In the genomic region with DNA sequence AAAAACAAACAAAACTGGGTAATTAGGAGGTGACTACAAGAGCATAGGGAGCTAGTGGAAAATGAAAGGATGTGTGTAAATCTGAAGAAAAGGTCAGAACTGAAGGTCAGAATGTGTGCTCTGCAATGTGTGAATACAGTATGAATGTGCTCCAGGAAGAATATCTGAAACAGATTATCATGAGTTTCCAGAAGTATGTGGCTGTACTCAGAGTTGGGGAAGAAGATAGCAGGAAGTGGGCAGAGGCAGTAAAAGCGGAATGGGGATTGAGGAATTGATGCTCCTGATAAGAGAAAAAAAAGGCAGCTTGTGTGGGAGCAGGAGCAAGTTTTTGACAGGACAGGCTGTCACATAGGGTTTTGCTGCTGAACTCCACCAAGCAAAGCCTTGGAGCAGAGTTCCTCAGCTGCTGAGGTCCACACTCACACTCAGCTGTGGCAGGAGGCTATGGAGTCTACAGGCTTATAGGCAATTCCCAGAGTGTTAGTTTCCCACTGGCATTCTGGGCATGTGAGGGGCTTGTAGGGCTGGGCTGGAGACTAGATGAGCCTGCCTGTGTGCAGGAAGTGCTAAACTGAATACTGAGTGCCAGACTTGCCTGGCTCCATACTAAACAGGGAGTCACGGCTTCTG, we compare ENCODE assay signal across 10 cellular contexts. TPM values are rescaled to one million over a fixed set of nuclear protein-coding genes. Genes with fewer than 3 reads are reported as not detected.
DNase-seq lines count a peak whose midpoint lies in the region; ATAC-seq and TF ChIP-seq lines count a peak whose summit lies in the region.
"Had no signal": no experiment of that assay in that cellular context is flagged by ENCODE, and none has a peak within 500 bp of the region (broad histone marks: within the 10 kb centered on the region; RNA-seq: fewer than 3 reads in every experiment).

No MANE protein-coding gene starts in this region.

- peaks cover 0 to 15% (median 11%) of the 10 kb centered on the region in 4 donors for H3K4me1 Mint-ChIP-seq in CD4-positive, CD25-positive, alpha-beta regulatory T cell
- H3K4me1 Mint-ChIP-seq in activated naive CD8-positive, alpha-beta T cell (ENCODE audit: low read depth) = peaks cover 4% of the 10 kb centered on the region

- intact Hi-C loops in HCT116 (cut with micrococcal nuclease) = no loop called here
- intact Hi-C loops in mucosa of descending colon (cut with DNase I, micrococcal nuclease) = no loop called here

- no peak overlapping the region for H2AFZ ChIP-seq in HCT116 (ENCODE audit: low read depth, low read length, poor library complexity, severe bottlenecking)

- no peak overlapping the region for H3K27ac ChIP-seq in CD4-positive, CD25-positive, alpha-beta regulatory T cell (ENCODE audit: insufficient read depth, low read length, poor library complexity, severe bottlenecking)
- no peak overlapping the region for H3K27ac ChIP-seq in HCT116 (ENCODE audit: low read depth, low read length)

- no peaks in the 10 kb centered on the region for H3K27me3 ChIP-seq in CD4-positive, CD25-positive, alpha-beta regulatory T cell (ENCODE audit: control insufficient read depth, insufficient read depth, low read length)
- no peaks in the 10 kb centered on the region for H3K27me3 ChIP-seq in HCT116 (ENCODE audit: insufficient read depth, low read length)
- H3K27me3 ChIP-seq in HAP-1 (ENCODE audit: low read depth) = no peaks in the 10 kb centered on the region

- no peak overlapping the region for H3K4me3 ChIP-seq in CD4-positive, CD25-positive, alpha-beta regulatory T cell (ENCODE audit: low read depth, low read length)
- H3K4me3 ChIP-seq in HCT116 (replicated peaks in 1 of 2; ENCODE audit: low read depth in 1 of 2, low read length in 2 of 2) (no peak overlapping the region), mucosa of descending colon (no peak overlapping the region), HAP-1 (no peak overlapping the region)

- peaks cover 27% of the 10 kb centered on the region for H3K36me3 ChIP-seq in CD4-positive, CD25-positive, alpha-beta regulatory T cell (ENCODE audit: control insufficient read depth, insufficient read depth, low read length)
- H3K36me3 ChIP-seq in HCT116 (ENCODE audit: control insufficient read depth in 1 of 2, insufficient read depth in 2 of 2, low read length in 2 of 2) = peaks cover 26 to 31% of the 10 kb centered on the region in 2 experiments
- no peaks in the 10 kb centered on the region for H3K36me3 ChIP-seq in mucosa of descending colon (ENCODE audit: low read depth)
- peaks cover 38% of the 10 kb centered on the region for H3K36me3 ChIP-seq in HAP-1 (replicated peaks)

- TF ChIP-seq CTCF in HCT116 (IDR thresholded peaks at IDR 0.05 in 2 of 3, conservative IDR thresholded peaks at IDR 0.05 in 1 of 3; ENCODE audit: borderline replicate concordance in 1 of 3, insufficient read depth in 1 of 3, low read depth in 2 of 3, low read length in 2 of 3) (no peak), mucosa of descending colon (IDR thresholded peaks at IDR 0.05) (no peak)

- no peaks in the 10 kb centered on the region for H3K9me2 ChIP-seq in HCT116 (ENCODE audit: insufficient read depth)

- no TSS peak for BruUV-seq in HCT116 (replicated peaks; lab: Mats Ljungman, UMichigan)

- peaks cover 0 to 1% (median 0%) of the 10 kb centered on the region in 7 donors for H3K9me3 Mint-ChIP-seq in CD4-positive, CD25-positive, alpha-beta regulatory T cell
- no peaks in the 10 kb centered on the region for H3K9me3 Mint-ChIP-seq in activated naive CD8-positive, alpha-beta T cell (ENCODE audit: low read depth)

- no peaks in the 10 kb centered on the region for H3K9me3 ChIP-seq in CD4-positive, CD25-positive, alpha-beta regulatory T cell (ENCODE audit: control insufficient read depth in 2 of 2, low read length in 2 of 2)
- H3K9me3 ChIP-seq in HCT116 (ENCODE audit: control insufficient read depth in 1 of 2, insufficient read depth in 1 of 2, low read depth in 1 of 2, low read length in 2 of 2) = no peaks in the 10 kb centered on the region
- H3K9me3 ChIP-seq in mucosa of descending colon = no peaks in the 10 kb centered on the region
- H3K9me3 ChIP-seq in HAP-1 = no peaks in the 10 kb centered on the region

- H3K4me2 ChIP-seq in HCT116 (ENCODE audit: low read length) = no peak overlapping the region

- no peaks in the 10 kb centered on the region for H4K20me1 ChIP-seq in HCT116 (ENCODE audit: insufficient read depth)

- TF ChIP-seq RAD21 in HCT116 (IDR thresholded peaks at IDR 0.05; ENCODE audit: low read depth) = no peak

- no peak for DNase-seq in CD4-positive, CD25-positive, alpha-beta regulatory T cell
- DNase-seq in HCT116 (ENCODE audit: low read depth, low spot score) (no peak), mucosa of descending colon (no peak), HAP-1 (ENCODE audit: low spot score in 2 of 2) (no peak)
- DNase-seq in effector CD4-positive, alpha-beta T cell = no peak
- DNase-seq: dermis blood vessel endothelial cell, NCI-H1436 had no signal

- CTCF ChIA-PET in HCT116 (lab: Charles Lee) = no interaction called here

- peaks cover 11% of the 10 kb centered on the region; the same call in 1 of the 2 replicates for H3K79me2 ChIP-seq in HCT116 (ENCODE audit: insufficient read depth, low read length)

- no peaks in the 10 kb centered on the region for H3K4me1 ChIP-seq in CD4-positive, CD25-positive, alpha-beta regulatory T cell (ENCODE audit: control insufficient read depth, insufficient read depth, low read length, poor library complexity, severe bottlenecking)
- H3K4me1 ChIP-seq in HCT116 (ENCODE audit: control insufficient read depth in 1 of 2, insufficient read depth in 2 of 2, low read length in 2 of 2) (no peaks in the 10 kb centered on the region), mucosa of descending colon (ENCODE audit: low read depth) (no peaks in the 10 kb centered on the region), HAP-1 (no peaks in the 10 kb centered on the region)

- H3K27me3 Mint-ChIP-seq in CD4-positive, CD25-positive, alpha-beta regulatory T cell = peaks cover 4% of the 10 kb centered on the region
- H3K27me3 Mint-ChIP-seq in activated naive CD8-positive, alpha-beta T cell = no peaks in the 10 kb centered on the region

- no peak overlapping the region for H3K9ac ChIP-seq in HCT116 (ENCODE audit: low read length)

- POLR2A ChIA-PET in HCT116 (lab: Charles Lee) = no interaction called here

- ATAC-seq in CD4-positive, CD25-positive, alpha-beta regulatory T cell (ENCODE audit: low read depth in 2 of 2) = no peak
- ATAC-seq in HCT116 (no peak), mucosa of descending colon (peak; percentile 25), HG02938 (IDR thresholded peaks at IDR 0.05; ENCODE audit: unreplicated experiment) (no peak), GM18861 (IDR thresholded peaks at IDR 0.05; ENCODE audit: unreplicated experiment) (no peak)

- no peak for TF ChIP-seq POLR2A in HCT116 (IDR thresholded peaks at IDR 0.05; ENCODE audit: borderline replicate concordance, extremely low read depth, insufficient read depth, insufficient read length)

- in situ Hi-C loops in HAP-1 (cut with MboI; ENCODE audit: low sequenced_read_pairs) = loop anchor here (25.0 kb wide), 1 partner anchor 287 kb away; a partner anchor contains a TSS

- peak overlapping the region; percentile 40 to 67 (median 66) for H3K27ac Mint-ChIP-seq in CD4-positive, CD25-positive, alpha-beta regulatory T cell
- peak overlapping the region; percentile 58 for H3K27ac Mint-ChIP-seq in activated naive CD8-positive, alpha-beta T cell

- no peak overlapping the region for H3K4me3 Mint-ChIP-seq in CD4-positive, CD25-positive, alpha-beta regulatory T cell
- no peak overlapping the region for H3K4me3 Mint-ChIP-seq in activated naive CD8-positive, alpha-beta T cell

- peaks cover 16% of the 10 kb centered on the region for H3K36me3 Mint-ChIP-seq in CD4-positive, CD25-positive, alpha-beta regulatory T cell
- H3K36me3 Mint-ChIP-seq in activated naive CD8-positive, alpha-beta T cell = no peaks in the 10 kb centered on the region

- RAD21 ChIA-PET in HCT116 (lab: Charles Lee; ENCODE audit: low non-redundant PET in 1 of 2, low total read pairs in 2 of 2, uncharacterized antibody in 2 of 2, unreplicated experiment in 2 of 2) = interaction anchor here in 1 of 2 experiments (0.5 kb wide), 1 partner anchor 16 kb away, joined by 6 read pairs; no protein-coding TSS in a partner anchor

TF ChIP-seq in HCT116, 20 proteins besides CTCF, POLR2A, EP300 and RAD21:
- 0 out of 2 replicates have a peak, but pooled peaks have one; percentile 21 for TF ChIP-seq POLR2AphosphoS5 (IDR thresholded peaks at IDR 0.05; ENCODE audit: low read depth, low read length)
- TF ChIP-seq EZH2phosphoT487 (IDR thresholded peaks at IDR 0.05; ENCODE audit: borderline replicate concordance) = no peak
- 0 out of 2 replicates have a peak, but pooled peaks have one; percentile 5 for TF ChIP-seq JUND (IDR thresholded peaks at IDR 0.05)
- TF ChIP-seq EGR1 (IDR thresholded peaks at IDR 0.05; ENCODE audit: low read depth) = no peak
- TF ChIP-seq, protein P1, sequence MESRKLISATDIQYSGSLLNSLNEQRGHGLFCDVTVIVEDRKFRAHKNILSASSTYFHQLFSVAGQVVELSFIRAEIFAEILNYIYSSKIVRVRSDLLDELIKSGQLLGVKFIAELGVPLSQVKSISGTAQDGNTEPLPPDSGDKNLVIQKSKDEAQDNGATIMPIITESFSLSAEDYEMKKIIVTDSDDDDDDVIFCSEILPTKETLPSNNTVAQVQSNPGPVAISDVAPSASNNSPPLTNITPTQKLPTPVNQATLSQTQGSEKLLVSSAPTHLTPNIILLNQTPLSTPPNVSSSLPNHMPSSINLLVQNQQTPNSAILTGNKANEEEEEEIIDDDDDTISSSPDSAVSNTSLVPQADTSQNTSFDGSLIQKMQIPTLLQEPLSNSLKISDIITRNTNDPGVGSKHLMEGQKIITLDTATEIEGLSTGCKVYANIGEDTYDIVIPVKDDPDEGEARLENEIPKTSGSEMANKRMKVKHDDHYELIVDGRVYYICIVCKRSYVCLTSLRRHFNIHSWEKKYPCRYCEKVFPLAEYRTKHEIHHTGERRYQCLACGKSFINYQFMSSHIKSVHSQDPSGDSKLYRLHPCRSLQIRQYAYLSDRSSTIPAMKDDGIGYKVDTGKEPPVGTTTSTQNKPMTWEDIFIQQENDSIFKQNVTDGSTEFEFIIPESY (IDR thresholded peaks at IDR 0.05; ENCODE audit: extremely low read depth, insufficient replicate concordance, low read length) = no peak
TF ChIP-seq in HCT116: peak in this region for 2.

RNA-seq across cellular contexts. Expression of a gene that starts 22.9 kb away (rescaled TPM):
- total RNA-seq in CD4-positive, CD25-positive, alpha-beta regulatory T cell = 186 TPM
- 100 to 1,000 TPM; 250 to 315 (median 275) TPM for polyA plus RNA-seq in CD4-positive, CD25-positive, alpha-beta regulatory T cell
- total RNA-seq in HCT116 (2021; ENCODE audit: unreplicated experiment) (226 TPM), mucosa of descending colon (100 to 1,000 TPM; 126 to 242 (median 158) TPM)
- polyA plus RNA-seq in HCT116 (2012) = 228 and 244 TPM in 2 replicates

RNA-seq across cellular contexts. Expression of a gene that starts 28.5 kb away (rescaled TPM):
- 670 TPM for total RNA-seq in CD4-positive, CD25-positive, alpha-beta regulatory T cell
- polyA plus RNA-seq in CD4-positive, CD25-positive, alpha-beta regulatory T cell = 1,000 to 10,000 TPM; 4,149 to 4,426 (median 4,258) TPM
- total RNA-seq in HCT116 (2021; ENCODE audit: unreplicated experiment) = 2,836 TPM
- polyA plus RNA-seq in HCT116 (2012) = 2,295 and 3,307 TPM in 2 replicates
- total RNA-seq in mucosa of descending colon = 1,000 to 10,000 TPM in 2 of 3 donors, 100 to 1,000 TPM in 1; 792 to 1,320 (median 1,014) TPM
